Comparison of ENCODE assay signal across 23 cellular contexts in the genomic region with DNA sequence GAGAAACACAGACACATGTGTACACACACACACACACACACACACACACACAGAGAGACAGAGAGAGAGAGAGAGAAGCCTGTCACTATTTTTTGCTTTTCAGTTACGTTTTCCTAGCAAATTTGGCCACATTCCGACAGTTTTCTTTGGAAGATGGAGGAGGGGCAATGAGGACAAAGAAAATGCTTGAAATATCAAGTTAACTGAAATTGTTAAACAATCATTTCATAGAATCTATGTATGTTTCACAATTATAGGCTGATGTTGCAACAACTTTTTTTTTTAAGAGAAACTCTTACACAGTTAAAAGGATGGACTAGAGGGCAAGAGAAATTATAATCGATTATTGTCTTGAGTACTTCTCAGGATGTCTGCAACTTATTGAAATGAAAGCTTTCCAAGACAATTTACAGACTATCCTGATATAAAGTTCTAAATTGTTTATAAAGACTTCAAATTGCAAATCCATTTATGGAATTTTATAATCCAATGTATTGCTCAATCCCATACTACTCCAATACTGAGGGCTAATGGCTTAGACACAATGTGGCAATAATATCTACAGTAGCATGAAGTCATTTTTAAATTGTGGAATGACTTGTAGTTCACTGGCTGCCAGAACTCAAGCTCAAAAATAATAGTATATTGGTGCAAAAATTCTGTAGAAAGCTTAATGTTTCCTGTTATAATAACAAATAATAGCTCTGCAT.
"Had no signal": no experiment of that assay in that cellular context is flagged by ENCODE, and none has a peak within 500 bp of the region (broad histone marks: within the 10 kb centered on the region; RNA-seq: fewer than 3 reads in every experiment).

No MANE protein-coding gene starts in this region.

- H3K27me3 ChIP-seq: gastrocnemius medialis, upper lobe of right lung had no signal

- H3K9me3 ChIP-seq: gastrocnemius medialis, thoracic aorta, upper lobe of right lung had no signal

- H3K4me1 ChIP-seq: gastrocnemius medialis, left ventricle myocardium inferior, upper lobe of right lung had no signal

- ATAC-seq: gastrocnemius medialis; naive thymus-derived CD8-positive, alpha-beta T cell; upper lobe of right lung had no signal

- H3K27me3 Mint-ChIP-seq: activated CD4-positive, alpha-beta memory T cell treated with anti-CD3 and anti-CD28 coated beads for 36 hours; activated naive CD8-positive, alpha-beta T cell treated with anti-CD3 and anti-CD28 coated beads for 36 hours; naive thymus-derived CD8-positive, alpha-beta T cell; progenitor cell of endocrine pancreas had no signal

- H3K4me1 Mint-ChIP-seq: activated naive CD8-positive, alpha-beta T cell treated with anti-CD3 and anti-CD28 coated beads for 36 hours; mesothelial cell of epicardium; naive thymus-derived CD8-positive, alpha-beta T cell had no signal

- DNase-seq: activated CD4-positive, alpha-beta memory T cell treated with anti-CD3 and anti-CD28 coated beads for 36 hours; activated CD4-positive, alpha-beta T cell treated with anti-CD3 and anti-CD28 coated beads for 4 hours; activated CD4-positive, CD25-positive, alpha-beta regulatory T cell; activated naive CD4-positive, alpha-beta T cell treated with Interleukin-2 at 50 U/mL for 16 hours; activated naive CD8-positive, alpha-beta T cell treated with anti-CD3 and anti-CD28 coated beads for 36 hours; activated T-cell treated with anti-CD3 and anti-CD28 coated beads, Interleukin-2, amount 50 U/mL, for 48 hours; caudate nucleus; dermis blood vessel endothelial cell; effector CD8-positive, alpha-beta T cell; gastrocnemius medialis; hippocampal formation; left ventricle myocardium inferior; mammary epithelial cell; naive thymus-derived CD8-positive, alpha-beta T cell; retina; stimulated activated CD4-positive, alpha-beta T cell treated with anti-CD3 and anti-CD28 coated beads, Interleukin-2, amount 100 ng/mL, for 48 hours; stimulated activated CD8-positive, alpha-beta memory T cell treated with anti-CD3 and anti-CD28 coated beads, Interleukin-4, amount 100 ng/mL, for 48 hours; stimulated activated naive CD4-positive, alpha-beta T cell; upper lobe of right lung had no signal

- H3K4me3 Mint-ChIP-seq: activated CD4-positive, alpha-beta memory T cell treated with anti-CD3 and anti-CD28 coated beads for 36 hours; activated naive CD8-positive, alpha-beta T cell treated with anti-CD3 and anti-CD28 coated beads for 36 hours; mesothelial cell of epicardium; naive thymus-derived CD8-positive, alpha-beta T cell; T-helper 1 cell treated with Interleukin-12 subunit alpha and Interleukin-12 subunit beta and Interleukin-4 antibody, amounts not matched to agents 30 μg/mL and 1 μg/mL, for 36 hours had no signal

- H3K4me3 ChIP-seq: gastrocnemius medialis, left ventricle myocardium inferior, thoracic aorta, upper lobe of right lung had no signal

- H3K36me3 Mint-ChIP-seq: activated CD4-positive, alpha-beta memory T cell treated with anti-CD3 and anti-CD28 coated beads for 36 hours; activated naive CD8-positive, alpha-beta T cell treated with anti-CD3 and anti-CD28 coated beads for 36 hours; mesothelial cell of epicardium had no signal

- H3K36me3 ChIP-seq: gastrocnemius medialis, left ventricle myocardium inferior, thoracic aorta, upper lobe of right lung had no signal

- H3K27ac Mint-ChIP-seq: activated CD4-positive, alpha-beta memory T cell treated with anti-CD3 and anti-CD28 coated beads for 36 hours; activated naive CD8-positive, alpha-beta T cell treated with anti-CD3 and anti-CD28 coated beads for 36 hours; mesothelial cell of epicardium; naive thymus-derived CD8-positive, alpha-beta T cell; progenitor cell of endocrine pancreas; T-helper 1 cell treated with Interleukin-12 subunit alpha and Interleukin-12 subunit beta and Interleukin-4 antibody, amounts not matched to agents 30 μg/mL and 1 μg/mL, for 36 hours had no signal
